12 cellular contexts compared by ENCODE assay signal in genomic region chr9:86200599-86201162, GRCh38. TPM values are rescaled to one million over a fixed set of nuclear protein-coding genes. Genes with fewer than 3 reads are reported as not detected.
"Had no signal": no experiment of that assay in that cellular context is flagged by ENCODE, and none has a peak within 500 bp of the region (broad histone marks: within the 10 kb centered on the region; RNA-seq: fewer than 3 reads in every experiment).

No MANE protein-coding gene starts in this region.

- H3K27ac ChIP-seq: cardiac muscle cell, pancreas, sigmoid colon, spleen, stomach, thoracic aorta had no signal

- FAIRE-seq: pancreas had no signal

- H3K27me3 ChIP-seq: cardiac muscle cell, pancreas, sigmoid colon, spleen, stomach had no signal

- H3K9me3 ChIP-seq: pancreas, sigmoid colon, spleen, stomach, thoracic aorta had no signal

- ATAC-seq: esophagus mucosa, left colon, pancreas had no signal

- H3K36me3 ChIP-seq: cardiac muscle cell, pancreas, sigmoid colon, spleen, stomach, thoracic aorta had no signal

- H3K4me1 ChIP-seq: pancreas had no signal

- DNase-seq: activated CD4-positive, alpha-beta T cell treated with anti-CD3 and anti-CD28 coated beads, Interleukin-2, amount 50 U/mL, for 1 hour; activated naive CD4-positive, alpha-beta T cell treated with anti-CD3 and anti-CD28 coated beads, Interleukin-2, amount 50 U/mL, for 16 hours; activated T-cell treated with anti-CD3 and anti-CD28 coated beads, Interleukin-2, amount 50 U/mL, for 1 hour; left colon; pancreas; sigmoid colon; spleen; stomach had no signal

- H3K4me3 ChIP-seq: cardiac muscle cell, pancreas, sigmoid colon, spleen, stomach, thoracic aorta had no signal

RNA-seq across cellular contexts. Expression of gene C9orf153, which starts 58.8 kb away (rescaled TPM):
- total RNA-seq: lung microvascular endothelial cell had no signal
